15 cellular contexts compared by ENCODE assay signal in genomic region chr2:96506907-96507240, GRCh38. TPM values are rescaled to one million over a fixed set of nuclear protein-coding genes. Genes with fewer than 3 reads are reported as not detected.
"Had no signal": no experiment of that assay in that cellular context is flagged by ENCODE, and none has a peak within 500 bp of the region (broad histone marks: within the 10 kb centered on the region; RNA-seq: fewer than 3 reads in every experiment).

No MANE protein-coding gene starts in this region.

- H3K27ac ChIP-seq: esophagus muscularis mucosa, neutrophil, thyroid gland had no signal

- H3K9me3 Mint-ChIP-seq: central memory CD8-positive, alpha-beta T cell; naive B cell; stimulated activated naive B cell treated with anti-CD40 and anti-IgM and Interleukin-4, amounts not matched to agents 10 μg/mL and 1 μg/mL and 100 μg/mL, for 72 hours had no signal

- DNase-seq: activated CD4-positive, CD25-positive, alpha-beta regulatory T cell treated with anti-CD3 and anti-CD28 coated beads, Interleukin-2, amount 50 U/mL, for 72 hours; activated naive CD4-positive, alpha-beta T cell treated with anti-CD3 and anti-CD28 coated beads, Interleukin-2, amount 50 U/mL, for 16 hours; amniotic stem cell; cortex of kidney; effector CD4-positive, alpha-beta T cell; hippocampal formation; mammary epithelial cell; naive B cell; stimulated activated naive B cell treated with anti-CD40 and anti-IgM and Interleukin-4, amounts not matched to agents 10 μg/mL and 1 μg/mL and 100 μg/mL, for 72 hours; T-helper 9 cell; thyroid gland had no signal

- ATAC-seq: left lobe of liver; stimulated activated naive B cell treated with anti-CD40 and anti-IgM and Interleukin-4, amounts not matched to agents 10 μg/mL and 1 μg/mL and 100 μg/mL, for 72 hours had no signal

- H3K36me3 Mint-ChIP-seq: naive B cell; stimulated activated naive B cell treated with anti-CD40 and anti-IgM and Interleukin-4, amounts not matched to agents 10 μg/mL and 1 μg/mL and 100 μg/mL, for 72 hours had no signal

- H3K27me3 ChIP-seq: thyroid gland had no signal

- H3K27me3 Mint-ChIP-seq: central memory CD8-positive, alpha-beta T cell had no signal

- H3K27ac Mint-ChIP-seq: stimulated activated naive B cell treated with anti-CD40 and anti-IgM and Interleukin-4, amounts not matched to agents 10 μg/mL and 1 μg/mL and 100 μg/mL, for 72 hours had no signal

- H3K4me3 Mint-ChIP-seq: stimulated activated naive B cell treated with anti-CD40 and anti-IgM and Interleukin-4, amounts not matched to agents 10 μg/mL and 1 μg/mL and 100 μg/mL, for 72 hours had no signal

- H3K36me3 ChIP-seq: esophagus muscularis mucosa, neutrophil, thyroid gland had no signal

- H3K9me3 ChIP-seq: esophagus muscularis mucosa, neutrophil, thyroid gland had no signal

- H3K4me3 ChIP-seq: thyroid gland had no signal

RNA-seq across cellular contexts. Expression of gene NEURL3, which starts 1.7 kb away (rescaled TPM):
- total RNA-seq: esophagus muscularis mucosa, mammary epithelial cell had no signal
